In genomic region chr3:45120615-45121158, GRCh38 we compare ENCODE assay signal across 1 cellular context.
TF ChIP-seq lines count a peak whose summit lies in the region.

No MANE protein-coding gene starts in this region.

TF ChIP-seq in GM23338, 12 proteins besides CTCF, POLR2A, EP300 and RAD21 (continued from another document):
- TF ChIP-seq ZNF462 (CRISPR knock-in tag; IDR thresholded peaks at IDR 0.05) (no peak), EZH2 (IDR thresholded peaks at IDR 0.05; ENCODE audit: low read depth, unreplicated experiment) (no peak)
